8 cellular contexts compared by ENCODE assay signal in genomic region chr4:3334316-3334715, GRCh38.
"Had no signal": no experiment of that assay in that cellular context is flagged by ENCODE, and none has a peak within 500 bp of the region (broad histone marks: within the 10 kb centered on the region; RNA-seq: fewer than 3 reads in every experiment).

No MANE protein-coding gene starts in this region.

- DNase-seq: H9, HCEC 1CT, Kasumi-1, KG1 had no signal

- H3K4me3 ChIP-seq: GM23338 had no signal

- H3K27ac ChIP-seq: HL-60 had no signal

- FAIRE-seq: H54, HepG2 had no signal

- ATAC-seq: GM23338, HepG2 had no signal

- H3K4me2 ChIP-seq: GM23338 had no signal

- H2AFZ ChIP-seq: GM23338 had no signal
